ENCODE assay signal across 16 cellular contexts in genomic region chr3:105504440-105504951, GRCh38.
DNase-seq lines count a peak whose midpoint lies in the region; ATAC-seq, FAIRE-seq and TF ChIP-seq lines count a peak whose summit lies in the region.
"Had no signal": no experiment of that assay in that cellular context is flagged by ENCODE, and none has a peak within 500 bp of the region (broad histone marks: within the 10 kb centered on the region; RNA-seq: fewer than 3 reads in every experiment).

No MANE protein-coding gene starts in this region.

- no peak for TF ChIP-seq RAD21 in HepG2 (CRISPR knock-in tag; IDR thresholded peaks at IDR 0.05)

- H3K9me3 ChIP-seq in HepG2 (ENCODE audit: low read length) (no peaks in the 10 kb centered on the region), mucosa of descending colon (no peaks in the 10 kb centered on the region)
- H3K9me3 ChIP-seq: BLaER1 treated with 17β-estradiol and CSF1 and Interleukin-3, amounts not matched to agents 10 nM and 100 nM had no signal

- H3K9me3 Mint-ChIP-seq in chondrocyte (ENCODE audit: low read depth), result no peaks in the 10 kb centered on the region
- H3K9me3 Mint-ChIP-seq: CD8-positive, alpha-beta T cell had no signal

- H3K36me3 ChIP-seq in HepG2 (replicated peaks in 1 of 2; ENCODE audit: control insufficient read depth in 1 of 2, insufficient read depth in 2 of 2, low read length in 2 of 2), result no peaks in the 10 kb centered on the region
- H3K36me3 ChIP-seq in mucosa of descending colon (ENCODE audit: low read depth), result no peaks in the 10 kb centered on the region
- H3K36me3 ChIP-seq: BLaER1 treated with 17β-estradiol and CSF1 and Interleukin-3, amounts not matched to agents 10 nM and 100 nM had no signal

- peak overlapping the region; percentile 81 for H3K27ac ChIP-seq in HepG2 (ENCODE audit: extremely low read length, insufficient read depth, low read length)
- H3K27ac ChIP-seq: BLaER1 treated with 17β-estradiol and CSF1 and Interleukin-3, amounts not matched to agents 10 nM and 100 nM had no signal

- no peaks in the 10 kb centered on the region for H3K27me3 Mint-ChIP-seq in chondrocyte (ENCODE audit: low read depth)

- peaks cover 29% of the 10 kb centered on the region for H3K79me2 ChIP-seq in HepG2 (ENCODE audit: insufficient read depth, low read length)

- H3K9ac ChIP-seq in HepG2 (ENCODE audit: insufficient read depth, low read depth, low read length), result peak overlapping the region; percentile 78
- H3K9ac ChIP-seq: BLaER1 treated with 17β-estradiol and CSF1 and Interleukin-3, amounts not matched to agents 10 nM and 100 nM had no signal

- peak overlapping the region; percentile 42 for H3K27ac Mint-ChIP-seq in chondrocyte (ENCODE audit: unreplicated experiment)
- H3K27ac Mint-ChIP-seq: CD8-positive, alpha-beta T cell had no signal

- H3K4me2 ChIP-seq in HepG2 (ENCODE audit: low read depth, low read length), result peak overlapping the region; percentile 87

- 6% methylated on average over 13 of the region's 13 CpGs for WGBS in HepG2 (ENCODE audit: low lambda C conversion rate)

- H3K27me3 ChIP-seq in HepG2 (ENCODE audit: control insufficient read depth in 1 of 2, insufficient read depth in 2 of 2, low read length in 2 of 2), result no peaks in the 10 kb centered on the region; a peak in 1 of 5 replicates
- H3K27me3 ChIP-seq: BLaER1 treated with 17β-estradiol and CSF1 and Interleukin-3, amounts not matched to agents 10 nM and 100 nM had no signal

- intact Hi-C loops in HepG2 (cut with micrococcal nuclease; ENCODE audit: unreplicated experiment), result loop anchor here (5.0 kb wide), 1 partner anchor 77 kb away; no protein-coding TSS in a partner anchor
- intact Hi-C loops in mucosa of descending colon (cut with DNase I, micrococcal nuclease), result no loop called here

- in situ Hi-C loops in HepG2 (cut with HindIII; ENCODE audit: extremely low pct_ligation_motif_present, low pct_unique_long_range_greater_than_20kb), result loop anchor here (25.0 kb wide), 2 partner anchors 292 to 892 kb away; no protein-coding TSS in a partner anchor

- H3K4me1 ChIP-seq in HepG2 (ENCODE audit: insufficient read depth, low read length) (peaks cover 49% of the 10 kb centered on the region), mucosa of descending colon (ENCODE audit: low read depth) (no peaks in the 10 kb centered on the region)

- TF ChIP-seq POLR2A in HepG2 (IDR thresholded peaks at IDR 0.05; ENCODE audit: insufficient read depth in 1 of 2, low read depth in 2 of 2, low read length in 2 of 2), result peak in 1 of 2 experiments; percentile 38; a peak in 1 of 4 replicates

- POLR2A ChIA-PET in HepG2 (lab: Yijun Ruan, JAX), result interaction anchor here (1.2 to 3.9 kb wide), 5 partner anchors 11 to 136 kb away, joined by 4 to 99 read pairs (median 5); partner anchors contain the start of gene ALCAM

- BruUV-seq in HepG2 (replicated peaks; lab: Mats Ljungman, UMichigan), result no TSS peak

- peaks cover 65% of the 10 kb centered on the region for H3K4me1 Mint-ChIP-seq in chondrocyte (ENCODE audit: low read depth)

- ATAC-seq in HepG2 (peak; percentile 64), mucosa of descending colon (no peak), HG03342 (IDR thresholded peaks at IDR 0.05; ENCODE audit: unreplicated experiment) (no peak)
- no peak for ATAC-seq in stimulated activated naive CD8-positive, alpha-beta T cell treated with anti-CD3 and anti-CD28 coated beads, Interleukin-15, Interleukin-2, amounts not matched to agents 100 U/mL and 50 U/mL, for 24 hours
- ATAC-seq: CD8-positive, alpha-beta T cell; GM12878 had no signal

- no peak for TF ChIP-seq CTCF in chondrocyte (IDR thresholded peaks at IDR 0.05)
- TF ChIP-seq CTCF in HepG2 (CRISPR knock-in tag; IDR thresholded peaks at IDR 0.05), result no peak
- no peak for TF ChIP-seq CTCF in mucosa of descending colon (IDR thresholded peaks at IDR 0.05)

- CTCF ChIA-PET in HepG2 (lab: Yijun Ruan, JAX; ENCODE audit: low intra/inter-chr PET ratio, low total read pairs), result no interaction called here

- H2AFZ ChIP-seq in HepG2 (ENCODE audit: low read length), result no peak overlapping the region

- no peaks in the 10 kb centered on the region for H3K36me3 Mint-ChIP-seq in chondrocyte (ENCODE audit: low read depth)
- H3K36me3 Mint-ChIP-seq: CD8-positive, alpha-beta T cell had no signal

- TF ChIP-seq EP300 in HepG2 (IDR thresholded peaks at IDR 0.05; ENCODE audit: low read depth in 2 of 2, low read length in 2 of 2) (no peak), HepG2 (CRISPR knock-in tag; IDR thresholded peaks at IDR 0.05; ENCODE audit: borderline replicate concordance) (no peak)

- no peak overlapping the region for H3K4me3 Mint-ChIP-seq in chondrocyte (ENCODE audit: unreplicated experiment)
- H3K4me3 Mint-ChIP-seq: CD8-positive, alpha-beta T cell had no signal

- FAIRE-seq in HepG2 (lab: Jason Lieb, UNC), result no peak
- FAIRE-seq: GM12878 had no signal

- DNase-seq in NCI-H1092 treated with DMSO at 0.1 percent for 48 hours (lab: John Stamatoyannopoulos, UW) (peak; percentile 64), chondrocyte (ENCODE audit: low spot score) (no peak), HepG2 (ENCODE audit: low spot score) (no peak), NCI-H187 treated with DMSO at 0.1 percent for 48 hours (lab: John Stamatoyannopoulos, UW) (no peak), mucosa of descending colon (no peak)
- no peak for DNase-seq in stimulated activated naive CD8-positive, alpha-beta T cell treated with anti-CD3 and anti-CD28 coated beads, Interleukin-15, Interleukin-2, amounts not matched to agents 100 U/mL and 50 U/mL, for 24 hours
- DNase-seq: Calu3; CD8-positive, alpha-beta T cell; MM.1S; NCI-H1105; NCI-H2081 treated with DMSO at 0.1 percent for 48 hours; OCI-M1; SIG-M5 had no signal

- no peaks in the 10 kb centered on the region for H4K20me1 ChIP-seq in HepG2 (ENCODE audit: insufficient read depth, low read length)

- H3K4me3 ChIP-seq in HepG2 (replicated peaks in 1 of 3; ENCODE audit: insufficient read depth in 1 of 3, low read depth in 2 of 3, low read length in 3 of 3) (peak overlapping the region; percentile 60 to 77 (median 75)), mucosa of descending colon (no peak overlapping the region)
- H3K4me3 ChIP-seq: BLaER1 treated with 17β-estradiol and CSF1 and Interleukin-3, amounts not matched to agents 10 nM and 100 nM; GM12878 had no signal

TF ChIP-seq in HepG2, 621 proteins besides CTCF, POLR2A, EP300 and RAD21 (continues in another document):
- TF ChIP-seq NFE2 (CRISPR knock-in tag; IDR thresholded peaks at IDR 0.05) (no peak), ZFP91 (CRISPR knock-in tag; IDR thresholded peaks at IDR 0.05; ENCODE audit: borderline replicate concordance) (peak; percentile 99), PHF21A (CRISPR knock-in tag; IDR thresholded peaks at IDR 0.05) (no peak), ZBTB49 (CRISPR knock-in tag; IDR thresholded peaks at IDR 0.05; ENCODE audit: borderline replicate concordance) (no peak), ZNF556 (CRISPR knock-in tag; IDR thresholded peaks at IDR 0.05; ENCODE audit: borderline replicate concordance) (0 out of 2 replicates have a peak, but pooled peaks have one; percentile 29), ZFY (CRISPR knock-in tag; IDR thresholded peaks at IDR 0.05) (peak; percentile 57), ZNF20 (CRISPR knock-in tag; IDR thresholded peaks at IDR 0.05) (no peak), ZNF737 (CRISPR knock-in tag; IDR thresholded peaks at IDR 0.05; ENCODE audit: borderline replicate concordance) (no peak), ZNF883 (CRISPR knock-in tag; IDR thresholded peaks at IDR 0.05; ENCODE audit: not compliant biosample characterization) (no peak), SOX6 (IDR thresholded peaks at IDR 0.05) (no peak), SOX6 (CRISPR knock-in tag; IDR thresholded peaks at IDR 0.05) (no peak), KLF12 (CRISPR knock-in tag; IDR thresholded peaks at IDR 0.05; ENCODE audit: borderline replicate concordance) (0 out of 2 replicates have a peak, but pooled peaks have one; percentile 38), ZNF33B (CRISPR knock-in tag; IDR thresholded peaks at IDR 0.05) (no peak), BCL6 (CRISPR knock-in tag; IDR thresholded peaks at IDR 0.05) (no peak), THAP11 (CRISPR knock-in tag; IDR thresholded peaks at IDR 0.05) (no peak), ZNF30 (CRISPR knock-in tag; IDR thresholded peaks at IDR 0.05) (no peak), ZNF792 (CRISPR knock-in tag; IDR thresholded peaks at IDR 0.05) (no peak)
